ENCODE assay signal across 15 cellular contexts in the genomic region with DNA sequence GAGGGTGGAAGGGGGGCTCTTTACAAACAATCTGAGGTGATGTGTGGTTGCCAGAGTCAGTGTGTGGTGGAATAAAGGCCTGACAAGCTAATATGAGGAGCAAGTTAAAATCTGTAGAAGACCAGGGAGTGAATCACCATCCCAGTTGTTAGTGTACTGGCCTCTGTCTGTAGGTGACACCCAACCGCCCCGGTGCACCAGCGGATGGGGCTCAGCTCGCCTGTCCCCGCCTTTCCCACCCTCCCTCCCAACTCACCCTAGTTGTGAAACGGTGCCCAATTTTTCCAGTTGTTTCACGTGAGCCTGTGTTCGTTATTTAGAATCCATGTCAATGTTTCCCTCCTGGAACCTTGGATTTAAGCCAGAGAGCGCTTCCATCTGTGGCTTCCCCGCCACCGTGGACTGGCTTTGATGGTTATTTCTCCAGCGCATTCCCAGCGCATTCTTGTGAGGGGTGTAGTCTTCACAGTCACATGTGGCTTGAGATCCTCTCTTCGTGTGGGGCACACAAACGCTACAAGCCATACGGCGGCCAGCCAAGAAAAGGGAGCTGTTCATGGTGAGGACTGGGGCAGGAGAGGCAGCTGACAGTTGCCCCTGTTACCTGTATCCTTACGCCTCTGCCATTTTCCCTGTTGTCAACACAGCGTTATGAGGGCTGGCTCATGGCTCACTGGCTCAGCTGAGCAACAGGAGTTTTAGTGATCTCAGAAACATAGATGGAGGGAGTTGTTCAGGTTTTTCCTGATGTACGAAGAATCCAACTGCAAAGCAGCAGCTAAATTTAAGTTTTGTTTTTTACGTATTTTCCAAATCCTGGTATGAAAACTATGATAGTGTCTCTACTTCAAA.
A peak's percentile ranks its signal among the peaks of the same experiment; 100 is the strongest.
DNase-seq lines count a peak whose midpoint lies in the region; ATAC-seq and TF ChIP-seq lines count a peak whose summit lies in the region.
"Had no signal": no experiment of that assay in that cellular context is flagged by ENCODE, and none has a peak within 500 bp of the region (broad histone marks: within the 10 kb centered on the region; RNA-seq: fewer than 3 reads in every experiment).

No MANE protein-coding gene starts in this region.

- peaks cover 6% of the 10 kb centered on the region for H3K36me3 Mint-ChIP-seq in activated CD8-positive, alpha-beta memory T cell treated with anti-CD3 and anti-CD28 coated beads, Interleukin-2, amount 10 ng/mL, durations not matched to agents 7 days and 5 days

- H3K36me3 ChIP-seq in gastroesophageal sphincter (no peaks in the 10 kb centered on the region), ovary (no peaks in the 10 kb centered on the region), A673 (ENCODE audit: insufficient read depth, low read length, poor library complexity, severe bottlenecking) (no peaks in the 10 kb centered on the region)
- H3K36me3 ChIP-seq: upper lobe of left lung had no signal

- H3K4me1 ChIP-seq in gastroesophageal sphincter (no peaks in the 10 kb centered on the region), ovary (ENCODE audit: insufficient read depth) (peaks cover 4% of the 10 kb centered on the region), A673 (ENCODE audit: insufficient read depth, low read length, poor library complexity, severe bottlenecking) (no peaks in the 10 kb centered on the region)
- H3K4me1 ChIP-seq: upper lobe of left lung had no signal

- no peaks in the 10 kb centered on the region for H3K27me3 Mint-ChIP-seq in activated CD8-positive, alpha-beta memory T cell treated with anti-CD3 and anti-CD28 coated beads, Interleukin-2, amount 10 ng/mL, durations not matched to agents 7 days and 5 days
- H3K27me3 Mint-ChIP-seq: naive thymus-derived CD4-positive, alpha-beta T cell had no signal

- POLR2A ChIA-PET in A673 (lab: Charles Lee; ENCODE audit: low non-redundant PET), result no interaction called here

- TF ChIP-seq POLR2A in gastroesophageal sphincter (IDR thresholded peaks at IDR 0.05) (no peak), ovary (IDR thresholded peaks at IDR 0.05) (no peak)

- TF ChIP-seq CTCF in gastroesophageal sphincter (IDR thresholded peaks at IDR 0.05), result no peak
- no peak for TF ChIP-seq CTCF in ovary (IDR thresholded peaks at IDR 0.05)
- no peak for TF ChIP-seq CTCF in A673 (conservative IDR thresholded peaks at IDR 0.05; ENCODE audit: low read depth, low read length)

- no peak for TF ChIP-seq EP300 in gastroesophageal sphincter (IDR thresholded peaks at IDR 0.05)
- no peak for TF ChIP-seq EP300 in ovary (IDR thresholded peaks at IDR 0.05)

- peaks cover 28% of the 10 kb centered on the region for H3K4me1 Mint-ChIP-seq in activated CD8-positive, alpha-beta memory T cell treated with anti-CD3 and anti-CD28 coated beads, Interleukin-2, amount 10 ng/mL, durations not matched to agents 7 days and 5 days

- H3K27ac ChIP-seq in gastroesophageal sphincter (no peak overlapping the region), ovary (peak overlapping the region in 1 of 2 donors; percentile 8), A673 (ENCODE audit: low read depth, low read length, poor library complexity, severe bottlenecking) (no peak overlapping the region)
- H3K27ac ChIP-seq: upper lobe of left lung had no signal

- H3K27ac Mint-ChIP-seq in activated CD8-positive, alpha-beta memory T cell treated with anti-CD3 and anti-CD28 coated beads, Interleukin-2, amount 10 ng/mL, durations not matched to agents 7 days and 5 days, result no peak overlapping the region
- H3K27ac Mint-ChIP-seq: naive thymus-derived CD4-positive, alpha-beta T cell had no signal

- no peaks in the 10 kb centered on the region for H3K27me3 ChIP-seq in gastroesophageal sphincter
- H3K27me3 ChIP-seq in ovary, result no peaks in the 10 kb centered on the region
- no peaks in the 10 kb centered on the region for H3K27me3 ChIP-seq in A673 (replicated peaks; ENCODE audit: insufficient read depth, low read depth, low read length, poor library complexity)
- H3K27me3 ChIP-seq: upper lobe of left lung had no signal

- ATAC-seq in gastroesophageal sphincter, result peak; percentile 34
- no peak for ATAC-seq in activated CD8-positive, alpha-beta memory T cell treated with anti-CD3 and anti-CD28 coated beads, Interleukin-2, amount 10 ng/mL, durations not matched to agents 7 days and 5 days
- ATAC-seq: naive thymus-derived CD4-positive, alpha-beta T cell had no signal

- WGBS in gastroesophageal sphincter (ENCODE audit: low coverage in 1 of 2), 2 donors, result 75 to 87% methylated on average over 3 to 18 of the region's 21 CpGs
- 18 to 44% (median 28%) methylated on average over 21 of the region's 21 CpGs for WGBS in ovary, 3 donors

- CTCF ChIA-PET in activated CD8-positive, alpha-beta memory T cell treated with anti-CD3 and anti-CD28 coated beads, Interleukin-2, amount 10 ng/mL, durations not matched to agents 7 days and 5 days (lab: Charles Lee), result interaction anchor here (0.7 to 1.6 kb wide), 3 partner anchors 16 to 148 kb away, joined by 3 to 5 read pairs (median 4); no protein-coding TSS in a partner anchor
- CTCF ChIA-PET in A673 (lab: Charles Lee), result no interaction called here

- intact Hi-C loops in ovary (cut with DNase I) (no loop called here), A673 (cut with micrococcal nuclease; ENCODE audit: unreplicated experiment) (no loop called here)

- H3K4me3 ChIP-seq in gastroesophageal sphincter, result no peak overlapping the region
- no peak overlapping the region for H3K4me3 ChIP-seq in ovary
- H3K4me3 ChIP-seq in A673 (ENCODE audit: low read depth, low read length, poor library complexity, severe bottlenecking), result no peak overlapping the region
- H3K4me3 ChIP-seq: upper lobe of left lung had no signal

- no TSS peak for BruUV-seq in A673 (replicated peaks; lab: Mats Ljungman, UMichigan)

- DNase-seq in EH (ENCODE audit: low read depth) (peak; percentile 88), NCI-H2171 treated with DMSO at 0.1 percent for 48 hours (lab: John Stamatoyannopoulos, UW) (peak; percentile 63), ovary (peak; percentile 40 to 65 (median 52)), DMS53 treated with DMSO at 0.1 percent for 48 hours (lab: John Stamatoyannopoulos, UW; ENCODE audit: unreplicated experiment) (no peak), A673 (ENCODE audit: low spot score) (no peak)
- no peak for DNase-seq in activated CD8-positive, alpha-beta memory T cell treated with anti-CD3 and anti-CD28 coated beads, Interleukin-2, amount 10 ng/mL, durations not matched to agents 7 days and 5 days
- DNase-seq in activated CD8-positive, alpha-beta memory T cell treated with anti-CD3 and anti-CD28 coated beads, Interleukin-2, amount 50 U/mL, for 4 hours, result no peak
- DNase-seq: activated naive CD4-positive, alpha-beta T cell treated with anti-CD3 and anti-CD28 coated beads, Interleukin-2, amount 50 U/mL, for 16 hours; H7; kidney glomerular epithelial cell; naive thymus-derived CD4-positive, alpha-beta T cell; NCI-H2029 treated with DMSO at 0.1 percent for 48 hours; stimulated activated CD4-positive, alpha-beta T cell treated with anti-CD3 and anti-CD28 coated beads, Interleukin-2, amount 100 ng/mL, for 48 hours had no signal

- no peaks in the 10 kb centered on the region for H3K9me3 Mint-ChIP-seq in activated CD8-positive, alpha-beta memory T cell treated with anti-CD3 and anti-CD28 coated beads, Interleukin-2, amount 10 ng/mL, durations not matched to agents 7 days and 5 days (ENCODE audit: low read depth)

- no peak overlapping the region for H3K4me3 Mint-ChIP-seq in activated CD8-positive, alpha-beta memory T cell treated with anti-CD3 and anti-CD28 coated beads, Interleukin-2, amount 10 ng/mL, durations not matched to agents 7 days and 5 days
- H3K4me3 Mint-ChIP-seq: naive thymus-derived CD4-positive, alpha-beta T cell had no signal

- H3K9me3 ChIP-seq in gastroesophageal sphincter (no peaks in the 10 kb centered on the region), ovary (no peaks in the 10 kb centered on the region), A673 (ENCODE audit: low read depth, low read length, poor library complexity, severe bottlenecking) (no peaks in the 10 kb centered on the region)
- H3K9me3 ChIP-seq: upper lobe of left lung had no signal

Comparison
In these comparisons a context has a peak if more than half of its experiments do, and no peak if none do; other contexts are left out.
1. DNase-seq: peak in EH (single experiment), NCI-H2171 treated with DMSO at 0.1 percent for 48 hours (single experiment) and ovary (5 of 5); none in activated CD8-positive, alpha-beta memory T cell treated with anti-CD3 and anti-CD28 coated beads, Interleukin-2, amount 10 ng/mL, durations not matched to agents 7 days and 5 days (single experiment), DMS53 treated with DMSO at 0.1 percent for 48 hours (single experiment), activated CD8-positive, alpha-beta memory T cell treated with anti-CD3 and anti-CD28 coated beads, Interleukin-2, amount 50 U/mL, for 4 hours (single experiment) and A673 (single experiment).